9 cellular contexts compared by ENCODE assay signal in genomic region chr5:131396015-131396414, GRCh38.
DNase-seq lines count a peak whose midpoint lies in the region; ATAC-seq, FAIRE-seq and TF ChIP-seq lines count a peak whose summit lies in the region.
"Had no signal": no experiment of that assay in that cellular context is flagged by ENCODE, and none has a peak within 500 bp of the region (broad histone marks: within the 10 kb centered on the region; RNA-seq: fewer than 3 reads in every experiment).

No MANE protein-coding gene starts in this region.

- intact Hi-C loops in HepG2 (cut with micrococcal nuclease; ENCODE audit: unreplicated experiment), result no loop called here

- peak overlapping the region; percentile 23 for H3K4me3 Mint-ChIP-seq in activated CD8-positive, alpha-beta memory T cell treated with anti-CD3 and anti-CD28 coated beads, Interleukin-2, amount 10 ng/mL, durations not matched to agents 7 days and 5 days
- peak overlapping the region; percentile 63 for H3K4me3 Mint-ChIP-seq in natural killer cell treated with Interleukin-12 subunit alpha and Interleukin-12 subunit beta and Interleukin-15 and Interleukin-18, amount 100 ng/mL, for 72 hours

- TF ChIP-seq CTCF in HepG2 (CRISPR knock-in tag; IDR thresholded peaks at IDR 0.05), result no peak

- no peak overlapping the region for H3K4me2 ChIP-seq in HepG2 (ENCODE audit: low read depth, low read length)
- H3K4me2 ChIP-seq: KMS-11 had no signal

- no peak for DNase-seq in activated CD8-positive, alpha-beta memory T cell treated with anti-CD3 and anti-CD28 coated beads, Interleukin-2, amount 10 ng/mL, durations not matched to agents 7 days and 5 days
- DNase-seq in activated CD8-positive, alpha-beta memory T cell treated with anti-CD3 and anti-CD28 coated beads for 24 hours, result no peak
- no peak for DNase-seq in natural killer cell treated with Interleukin-12 subunit alpha and Interleukin-12 subunit beta and Interleukin-15 and Interleukin-18, amount 100 ng/mL, for 72 hours (ENCODE audit: low spot score)
- no peak for DNase-seq in stimulated activated CD4-positive, alpha-beta T cell treated with anti-CD3 and anti-CD28 coated beads, Interleukin-2, amount 100 ng/mL, for 48 hours
- DNase-seq in NOMO-1 treated with DMSO at 0.1 percent for 48 hours (lab: John Stamatoyannopoulos, UW; ENCODE audit: unreplicated experiment), result no peak
- no peak for DNase-seq in HepG2 (ENCODE audit: low spot score)

- H3K36me3 Mint-ChIP-seq in activated CD8-positive, alpha-beta memory T cell treated with anti-CD3 and anti-CD28 coated beads, Interleukin-2, amount 10 ng/mL, durations not matched to agents 7 days and 5 days, result peaks cover 77% of the 10 kb centered on the region
- H3K36me3 Mint-ChIP-seq in natural killer cell treated with Interleukin-12 subunit alpha and Interleukin-12 subunit beta and Interleukin-15 and Interleukin-18, amount 100 ng/mL, for 72 hours, result peaks cover 51% of the 10 kb centered on the region

- peaks cover 68% of the 10 kb centered on the region for H3K4me1 Mint-ChIP-seq in activated CD8-positive, alpha-beta memory T cell treated with anti-CD3 and anti-CD28 coated beads, Interleukin-2, amount 10 ng/mL, durations not matched to agents 7 days and 5 days
- H3K4me1 Mint-ChIP-seq in natural killer cell treated with Interleukin-12 subunit alpha and Interleukin-12 subunit beta and Interleukin-15 and Interleukin-18, amount 100 ng/mL, for 72 hours (ENCODE audit: low read depth in 2 of 2), result peaks cover 48 to 68% of the 10 kb centered on the region in 2 donors

- H3K9ac ChIP-seq in HepG2 (ENCODE audit: insufficient read depth, low read depth, low read length), result no peak overlapping the region
- H3K9ac ChIP-seq: KMS-11 had no signal

- POLR2A ChIA-PET in HepG2 (lab: Yijun Ruan, JAX), result no interaction called here

- peaks cover 8% of the 10 kb centered on the region; the same call in 1 of the 2 replicates for H3K4me1 ChIP-seq in HepG2 (ENCODE audit: insufficient read depth, low read length)

- ATAC-seq in activated CD8-positive, alpha-beta memory T cell treated with anti-CD3 and anti-CD28 coated beads, Interleukin-2, amount 10 ng/mL, durations not matched to agents 7 days and 5 days, result peak; percentile 76
- ATAC-seq in GM21723 (IDR thresholded peaks at IDR 0.05; ENCODE audit: unreplicated experiment) (peak; percentile 85), HG03442 (IDR thresholded peaks at IDR 0.05; ENCODE audit: unreplicated experiment) (peak; percentile 87), HepG2 (no peak)
- ATAC-seq in natural killer cell treated with Interleukin-12 subunit alpha and Interleukin-12 subunit beta and Interleukin-15 and Interleukin-18, amount 100 ng/mL, for 72 hours, result peak; percentile 79 to 86

- H3K9me3 Mint-ChIP-seq in activated CD8-positive, alpha-beta memory T cell treated with anti-CD3 and anti-CD28 coated beads, Interleukin-2, amount 10 ng/mL, durations not matched to agents 7 days and 5 days (ENCODE audit: low read depth), result peaks cover 4% of the 10 kb centered on the region
- H3K9me3 Mint-ChIP-seq in natural killer cell treated with Interleukin-12 subunit alpha and Interleukin-12 subunit beta and Interleukin-15 and Interleukin-18, amount 100 ng/mL, for 72 hours, result peaks cover 3% of the 10 kb centered on the region

- no peak overlapping the region for H3K4me3 ChIP-seq in HepG2 (replicated peaks in 1 of 3; ENCODE audit: insufficient read depth in 1 of 3, low read depth in 2 of 3, low read length in 3 of 3)

- no peak for TF ChIP-seq RAD21 in HepG2 (CRISPR knock-in tag; IDR thresholded peaks at IDR 0.05)

- H3K27me3 ChIP-seq in HepG2 (ENCODE audit: control insufficient read depth in 1 of 2, insufficient read depth in 2 of 2, low read length in 2 of 2), result no peaks in the 10 kb centered on the region

- H4K20me1 ChIP-seq in HepG2 (ENCODE audit: insufficient read depth, low read length), result no peaks in the 10 kb centered on the region

- BruUV-seq in HepG2 (replicated peaks; lab: Mats Ljungman, UMichigan), result no TSS peak

- H3K79me2 ChIP-seq in HepG2 (ENCODE audit: insufficient read depth, low read length), result no peaks in the 10 kb centered on the region

- CTCF ChIA-PET in activated CD8-positive, alpha-beta memory T cell treated with anti-CD3 and anti-CD28 coated beads, Interleukin-2, amount 10 ng/mL, durations not matched to agents 7 days and 5 days (lab: Charles Lee), result interaction anchor here (0.8 to 1.9 kb wide), 9 partner anchors 10 to 1253 kb away, joined by 3 to 6 read pairs (median 3); no protein-coding TSS in a partner anchor
- CTCF ChIA-PET in HepG2 (lab: Yijun Ruan, JAX; ENCODE audit: low intra/inter-chr PET ratio, low total read pairs), result no interaction called here

- WGBS in HepG2 (ENCODE audit: low lambda C conversion rate), result 94% methylated on average over 3 of the region's 3 CpGs

- no peak overlapping the region for H2AFZ ChIP-seq in HepG2 (ENCODE audit: low read length)

- no peak overlapping the region for H3K27ac ChIP-seq in HepG2 (ENCODE audit: extremely low read length, insufficient read depth, low read length)
- H3K27ac ChIP-seq: KMS-11 had no signal

- no peak for TF ChIP-seq POLR2A in HepG2 (IDR thresholded peaks at IDR 0.05; ENCODE audit: insufficient read depth in 1 of 2, low read depth in 2 of 2, low read length in 2 of 2)

- H3K27me3 Mint-ChIP-seq in activated CD8-positive, alpha-beta memory T cell treated with anti-CD3 and anti-CD28 coated beads, Interleukin-2, amount 10 ng/mL, durations not matched to agents 7 days and 5 days, result no peaks in the 10 kb centered on the region
- H3K27me3 Mint-ChIP-seq in natural killer cell treated with Interleukin-12 subunit alpha and Interleukin-12 subunit beta and Interleukin-15 and Interleukin-18, amount 100 ng/mL, for 72 hours, result no peaks in the 10 kb centered on the region

- no peaks in the 10 kb centered on the region for H3K9me3 ChIP-seq in HepG2 (ENCODE audit: low read length)

- peak overlapping the region; percentile 90 for H3K27ac Mint-ChIP-seq in activated CD8-positive, alpha-beta memory T cell treated with anti-CD3 and anti-CD28 coated beads, Interleukin-2, amount 10 ng/mL, durations not matched to agents 7 days and 5 days
- H3K27ac Mint-ChIP-seq in natural killer cell treated with Interleukin-12 subunit alpha and Interleukin-12 subunit beta and Interleukin-15 and Interleukin-18, amount 100 ng/mL, for 72 hours, result peak overlapping the region; percentile 86 to 93

- peaks cover 9 to 40% of the 10 kb centered on the region in 2 experiments for H3K36me3 ChIP-seq in HepG2 (replicated peaks in 1 of 2; ENCODE audit: control insufficient read depth in 1 of 2, insufficient read depth in 2 of 2, low read length in 2 of 2)

- in situ Hi-C loops in HepG2 (cut with HindIII; ENCODE audit: extremely low pct_ligation_motif_present, low pct_unique_long_range_greater_than_20kb), result loop anchor here (25.0 kb wide), 1 partner anchor 509 kb away; no protein-coding TSS in a partner anchor

- TF ChIP-seq EP300 in HepG2 (IDR thresholded peaks at IDR 0.05; ENCODE audit: low read depth in 2 of 2, low read length in 2 of 2) (no peak), HepG2 (CRISPR knock-in tag; IDR thresholded peaks at IDR 0.05; ENCODE audit: borderline replicate concordance) (no peak)

- no peak for FAIRE-seq in HepG2 (lab: Jason Lieb, UNC)

TF ChIP-seq in HepG2, 621 proteins besides CTCF, POLR2A, EP300 and RAD21:
- TF ChIP-seq SMARCE1 (IDR thresholded peaks at IDR 0.05; ENCODE audit: borderline replicate concordance) (no peak), ZNF367 (CRISPR knock-in tag; IDR thresholded peaks at IDR 0.05; ENCODE audit: borderline replicate concordance) (no peak)
